Comparison of ENCODE assay signal across 8 cellular contexts in genomic region chr2:102664439-102665042, GRCh38. TPM values are rescaled to one million over a fixed set of nuclear protein-coding genes. Genes with fewer than 3 reads are reported as not detected.
DNase-seq lines count a peak whose midpoint lies in the region; ATAC-seq and TF ChIP-seq lines count a peak whose summit lies in the region.

No MANE protein-coding gene starts in this region.

- peaks cover 2% of the 10 kb centered on the region for H3K36me3 Mint-ChIP-seq in activated CD8-positive, alpha-beta T cell treated with anti-CD3 and anti-CD28 coated beads, Interleukin-2, amount 10 ng/mL, durations not matched to agents 7 days and 5 days (ENCODE audit: low read depth)

- H3K4me3 Mint-ChIP-seq in activated CD8-positive, alpha-beta T cell treated with anti-CD3 and anti-CD28 coated beads, Interleukin-2, amount 10 ng/mL, durations not matched to agents 7 days and 5 days = no peak overlapping the region

- no peak overlapping the region for H3K27ac Mint-ChIP-seq in activated CD8-positive, alpha-beta T cell treated with anti-CD3 and anti-CD28 coated beads, Interleukin-2, amount 10 ng/mL, durations not matched to agents 7 days and 5 days

- no peak for TF ChIP-seq CTCF in GM12864 (IDR thresholded peaks at IDR 0.05; ENCODE audit: low read depth, low read length, missing control alignments)

- peak; percentile 76 for ATAC-seq in HG02852 (IDR thresholded peaks at IDR 0.05; ENCODE audit: unreplicated experiment)
- peak; percentile 67 for ATAC-seq in activated CD8-positive, alpha-beta T cell treated with anti-CD3 and anti-CD28 coated beads, Interleukin-2, amount 10 ng/mL, durations not matched to agents 7 days and 5 days
- no peak for ATAC-seq in HG03175 (IDR thresholded peaks at IDR 0.05; ENCODE audit: unreplicated experiment)
- no peak for ATAC-seq in HG02938 (IDR thresholded peaks at IDR 0.05; ENCODE audit: unreplicated experiment)

- H3K4me1 Mint-ChIP-seq in activated CD8-positive, alpha-beta T cell treated with anti-CD3 and anti-CD28 coated beads, Interleukin-2, amount 10 ng/mL, durations not matched to agents 7 days and 5 days (ENCODE audit: low read depth) = peaks cover 20% of the 10 kb centered on the region

- no peak overlapping the region for H3K4me3 ChIP-seq in GM12864 (ENCODE audit: low read depth, low read length)

- H3K9me3 Mint-ChIP-seq in activated CD8-positive, alpha-beta T cell treated with anti-CD3 and anti-CD28 coated beads, Interleukin-2, amount 10 ng/mL, durations not matched to agents 7 days and 5 days (ENCODE audit: insufficient read depth) = no peaks in the 10 kb centered on the region

- peak; percentile 63 for DNase-seq in GM12864 (ENCODE audit: low read depth)
- peak; percentile 38 for DNase-seq in activated CD8-positive, alpha-beta T cell treated with anti-CD3 and anti-CD28 coated beads, Interleukin-2, amount 10 ng/mL, durations not matched to agents 7 days and 5 days
- DNase-seq in nucleus accumbens (lab: John Stamatoyannopoulos, UW) = peak in 37 of 56 donors; percentile 4 to 83 (median 33)
- DNase-seq in cerebellum (ENCODE audit: low spot score) = no peak
- no peak for DNase-seq in DMS114 treated with DMSO at 0.1 percent for 48 hours (lab: John Stamatoyannopoulos, UW; ENCODE audit: unreplicated experiment)

- POLR2A ChIA-PET in activated CD8-positive, alpha-beta T cell treated with anti-CD3 and anti-CD28 coated beads, Interleukin-2, amount 10 ng/mL, durations not matched to agents 7 days and 5 days (lab: Charles Lee) = no interaction called here

- CTCF ChIA-PET in activated CD8-positive, alpha-beta T cell treated with anti-CD3 and anti-CD28 coated beads, Interleukin-2, amount 10 ng/mL, durations not matched to agents 7 days and 5 days (lab: Charles Lee) = no interaction called here

- no peaks in the 10 kb centered on the region for H3K27me3 Mint-ChIP-seq in activated CD8-positive, alpha-beta T cell treated with anti-CD3 and anti-CD28 coated beads, Interleukin-2, amount 10 ng/mL, durations not matched to agents 7 days and 5 days (ENCODE audit: low read depth)

RNA-seq across cellular contexts. Expression of gene SLC9A2, which starts 45.2 kb away (rescaled TPM):
- total RNA-seq in activated CD8-positive, alpha-beta T cell treated with anti-CD3 and anti-CD28 coated beads, Interleukin-2, amount 10 ng/mL, durations not matched to agents 7 days and 5 days = not detected
- 0.36 TPM for total RNA-seq in cerebellum

Comparison
In these comparisons a context has a peak if more than half of its experiments do, and no peak if none do; other contexts are left out.
1. DNase-seq: peak in GM12864 (single experiment), activated CD8-positive, alpha-beta T cell treated with anti-CD3 and anti-CD28 coated beads, Interleukin-2, amount 10 ng/mL, durations not matched to agents 7 days and 5 days (single experiment) and nucleus accumbens (37 of 56); none in cerebellum (single experiment) and DMS114 treated with DMSO at 0.1 percent for 48 hours (single experiment).
2. ATAC-seq: peak in HG02852 (single experiment) and activated CD8-positive, alpha-beta T cell treated with anti-CD3 and anti-CD28 coated beads, Interleukin-2, amount 10 ng/mL, durations not matched to agents 7 days and 5 days (single experiment); none in HG03175 (single experiment) and HG02938 (single experiment).